15 cellular contexts compared by ENCODE assay signal in the genomic region with DNA sequence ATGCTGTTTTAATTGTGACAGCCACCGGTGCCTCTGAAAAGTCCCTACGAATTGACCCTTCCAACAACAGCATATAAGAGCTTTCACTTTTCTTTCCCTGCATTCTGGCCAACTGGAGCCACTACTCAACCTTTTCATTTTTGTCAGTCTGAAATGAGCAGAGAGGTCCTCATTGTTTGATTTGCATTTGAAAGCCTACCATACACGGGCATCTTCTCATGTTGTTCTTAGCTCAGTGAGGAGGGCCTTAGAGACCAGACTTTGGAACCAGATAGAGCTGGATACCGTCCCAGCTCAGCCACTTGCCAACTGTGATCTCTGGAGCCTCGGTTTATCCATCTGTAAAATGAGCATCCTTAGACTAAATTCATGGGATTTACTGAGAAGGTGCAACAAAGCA. TPM values are rescaled to one million over a fixed set of nuclear protein-coding genes. Genes with fewer than 3 reads are reported as not detected.
DNase-seq lines count a peak whose midpoint lies in the region; ATAC-seq and TF ChIP-seq lines count a peak whose summit lies in the region.
"Had no signal": no experiment of that assay in that cellular context is flagged by ENCODE, and none has a peak within 500 bp of the region (broad histone marks: within the 10 kb centered on the region; RNA-seq: fewer than 3 reads in every experiment).

No MANE protein-coding gene starts in this region.

- no peak overlapping the region for H3K9ac ChIP-seq in MM.1S (ENCODE audit: low read length)

- H3K4me1 Mint-ChIP-seq in activated CD8-positive, alpha-beta memory T cell treated with anti-CD3 and anti-CD28 coated beads, Interleukin-2, amount 10 ng/mL, durations not matched to agents 7 days and 5 days, result peaks cover 65% of the 10 kb centered on the region
- peaks cover 76% of the 10 kb centered on the region for H3K4me1 Mint-ChIP-seq in activated naive CD8-positive, alpha-beta T cell treated with anti-CD3 and anti-CD28 coated beads, Interleukin-2, amount 50 U/mL, for 24 hours
- peaks cover 67% of the 10 kb centered on the region for H3K4me1 Mint-ChIP-seq in stimulated activated effector memory CD8-positive, alpha-beta T cell treated with anti-CD3 and anti-CD28 coated beads, Interleukin-12 subunit alpha, Interleukin-12 subunit beta, amount 100 ng/mL, for 72 hours

- H4K20me1 ChIP-seq in MM.1S (ENCODE audit: insufficient read depth, low read length), result no peaks in the 10 kb centered on the region

- peak overlapping the region; percentile 76 for H3K4me3 Mint-ChIP-seq in activated CD8-positive, alpha-beta memory T cell treated with anti-CD3 and anti-CD28 coated beads, Interleukin-2, amount 10 ng/mL, durations not matched to agents 7 days and 5 days
- H3K4me3 Mint-ChIP-seq in activated naive CD8-positive, alpha-beta T cell treated with anti-CD3 and anti-CD28 coated beads, Interleukin-2, amount 50 U/mL, for 24 hours, result peak overlapping the region; percentile 85
- H3K4me3 Mint-ChIP-seq in stimulated activated effector memory CD8-positive, alpha-beta T cell treated with anti-CD3 and anti-CD28 coated beads, Interleukin-12 subunit alpha, Interleukin-12 subunit beta, amount 100 ng/mL, for 72 hours, result peak overlapping the region; percentile 82

- no peaks in the 10 kb centered on the region for H3K79me2 ChIP-seq in MM.1S (ENCODE audit: low read length)

- CTCF ChIA-PET in activated CD8-positive, alpha-beta memory T cell treated with anti-CD3 and anti-CD28 coated beads, Interleukin-2, amount 10 ng/mL, durations not matched to agents 7 days and 5 days (lab: Charles Lee), result interaction anchor here (0.6 to 11.6 kb wide), 4 partner anchors 11 to 138 kb away, joined by 4 to 206 read pairs (median 90); a partner anchor contains a TSS

- H3K4me1 ChIP-seq in MM.1S (ENCODE audit: low read length), result peaks cover 51% of the 10 kb centered on the region
- H3K4me1 ChIP-seq: sigmoid colon had no signal

- H3K9me3 ChIP-seq in MM.1S (replicated peaks; ENCODE audit: insufficient read depth, low read length), result no peaks in the 10 kb centered on the region
- H3K9me3 ChIP-seq: A549, sigmoid colon, tibial artery had no signal

- no peak overlapping the region for H3K4me3 ChIP-seq in MM.1S (ENCODE audit: low read length)
- H3K4me3 ChIP-seq: A549, sigmoid colon, tibial artery had no signal

- H3K27me3 ChIP-seq in MM.1S (replicated peaks; ENCODE audit: insufficient read depth, low read length), result no peaks in the 10 kb centered on the region
- H3K27me3 ChIP-seq: sigmoid colon, tibial artery had no signal

- H3K9me3 Mint-ChIP-seq in activated CD8-positive, alpha-beta memory T cell treated with anti-CD3 and anti-CD28 coated beads, Interleukin-2, amount 10 ng/mL, durations not matched to agents 7 days and 5 days (ENCODE audit: low read depth), result no peaks in the 10 kb centered on the region
- no peaks in the 10 kb centered on the region for H3K9me3 Mint-ChIP-seq in activated naive CD8-positive, alpha-beta T cell treated with anti-CD3 and anti-CD28 coated beads, Interleukin-2, amount 50 U/mL, for 24 hours
- no peaks in the 10 kb centered on the region for H3K9me3 Mint-ChIP-seq in stimulated activated effector memory CD8-positive, alpha-beta T cell treated with anti-CD3 and anti-CD28 coated beads, Interleukin-12 subunit alpha, Interleukin-12 subunit beta, amount 100 ng/mL, for 72 hours

- no peaks in the 10 kb centered on the region for H3K36me3 Mint-ChIP-seq in activated CD8-positive, alpha-beta memory T cell treated with anti-CD3 and anti-CD28 coated beads, Interleukin-2, amount 10 ng/mL, durations not matched to agents 7 days and 5 days
- H3K36me3 Mint-ChIP-seq in activated naive CD8-positive, alpha-beta T cell treated with anti-CD3 and anti-CD28 coated beads, Interleukin-2, amount 50 U/mL, for 24 hours (ENCODE audit: low read depth), result no peaks in the 10 kb centered on the region
- H3K36me3 Mint-ChIP-seq in stimulated activated effector memory CD8-positive, alpha-beta T cell treated with anti-CD3 and anti-CD28 coated beads, Interleukin-12 subunit alpha, Interleukin-12 subunit beta, amount 100 ng/mL, for 72 hours, result peaks cover 19% of the 10 kb centered on the region

- H3K4me2 ChIP-seq in MM.1S (ENCODE audit: low read depth, low read length), result peak overlapping the region; percentile 88; the same call in 1 of the 2 replicates
- H3K4me2 ChIP-seq: A549 had no signal

- no peaks in the 10 kb centered on the region for H3K9me2 ChIP-seq in MM.1S (replicated peaks; ENCODE audit: insufficient read depth, low read length)

- no peak overlapping the region for H2AFZ ChIP-seq in MM.1S (ENCODE audit: low read length)

- peaks cover 19% of the 10 kb centered on the region for H3F3A ChIP-seq in MM.1S (ENCODE audit: insufficient read depth, low read length)

- TF ChIP-seq CTCF in MM.1S (IDR thresholded peaks at IDR 0.05; ENCODE audit: low read length), result no peak

- DNase-seq in activated CD8-positive, alpha-beta memory T cell treated with anti-CD3 and anti-CD28 coated beads, Interleukin-2, amount 10 ng/mL, durations not matched to agents 7 days and 5 days, result no peak
- no peak for DNase-seq in activated CD8-positive, alpha-beta memory T cell treated with anti-CD3 and anti-CD28 coated beads, Interleukin-2, amount 50 U/mL, for 48 hours
- DNase-seq in MM.1S, result no peak
- no peak for DNase-seq in activated naive CD8-positive, alpha-beta T cell treated with anti-CD3 and anti-CD28 coated beads, Interleukin-2, amount 50 U/mL, for 24 hours
- no peak for DNase-seq in stimulated activated effector memory CD8-positive, alpha-beta T cell treated with anti-CD3 and anti-CD28 coated beads, Interleukin-12 subunit alpha, Interleukin-12 subunit beta, amount 100 ng/mL, for 72 hours (ENCODE audit: low spot score in 2 of 2)
- DNase-seq in cerebellum (ENCODE audit: low spot score), result no peak
- no peak for DNase-seq in AML-193 (lab: John Stamatoyannopoulos, UW)
- DNase-seq in activated effector memory CD4-positive, alpha-beta T cell treated with anti-CD3 and anti-CD28 coated beads, Interleukin-2, amount 50 U/mL, for 16 hours, result no peak
- DNase-seq: kidney, NCI-H2171 treated with DMSO at 0.1 percent for 48 hours, sigmoid colon, T-helper 9 cell, tibial artery had no signal

- H3K27me3 Mint-ChIP-seq in activated CD8-positive, alpha-beta memory T cell treated with anti-CD3 and anti-CD28 coated beads, Interleukin-2, amount 10 ng/mL, durations not matched to agents 7 days and 5 days, result no peaks in the 10 kb centered on the region
- no peaks in the 10 kb centered on the region for H3K27me3 Mint-ChIP-seq in activated naive CD8-positive, alpha-beta T cell treated with anti-CD3 and anti-CD28 coated beads, Interleukin-2, amount 50 U/mL, for 24 hours

- H3K27ac Mint-ChIP-seq in activated CD8-positive, alpha-beta memory T cell treated with anti-CD3 and anti-CD28 coated beads, Interleukin-2, amount 10 ng/mL, durations not matched to agents 7 days and 5 days, result peak overlapping the region; percentile 99
- H3K27ac Mint-ChIP-seq in activated naive CD8-positive, alpha-beta T cell treated with anti-CD3 and anti-CD28 coated beads, Interleukin-2, amount 50 U/mL, for 24 hours, result peak overlapping the region; percentile 95
- H3K27ac Mint-ChIP-seq in stimulated activated effector memory CD8-positive, alpha-beta T cell treated with anti-CD3 and anti-CD28 coated beads, Interleukin-12 subunit alpha, Interleukin-12 subunit beta, amount 100 ng/mL, for 72 hours, result peak overlapping the region; percentile 97

- ATAC-seq in activated CD8-positive, alpha-beta memory T cell treated with anti-CD3 and anti-CD28 coated beads, Interleukin-2, amount 10 ng/mL, durations not matched to agents 7 days and 5 days, result no peak
- ATAC-seq in activated naive CD8-positive, alpha-beta T cell treated with anti-CD3 and anti-CD28 coated beads, Interleukin-2, amount 50 U/mL, for 24 hours, result no peak
- ATAC-seq in stimulated activated effector memory CD8-positive, alpha-beta T cell treated with anti-CD3 and anti-CD28 coated beads, Interleukin-12 subunit alpha, Interleukin-12 subunit beta, amount 100 ng/mL, for 72 hours, result no peak
- ATAC-seq: A549 had no signal

- peak overlapping the region; percentile 93; the same call in 1 of the 2 replicates for H3K27ac ChIP-seq in MM.1S (ENCODE audit: low read length)

- no peaks in the 10 kb centered on the region for H3K36me3 ChIP-seq in MM.1S (replicated peaks; ENCODE audit: insufficient read depth, low read length)
- H3K36me3 ChIP-seq: sigmoid colon, tibial artery had no signal

RNA-seq across cellular contexts. Expression of a gene that starts 16.9 kb away (rescaled TPM):
- 1,000 to 10,000 TPM; 6,072 to 7,639 TPM for total RNA-seq in activated CD8-positive, alpha-beta memory T cell treated with anti-CD3 and anti-CD28 coated beads, Interleukin-2, amount 10 ng/mL, durations not matched to agents 7 days and 5 days
- total RNA-seq in cerebellum, result 3,074 TPM

RNA-seq across cellular contexts. Expression of a gene that starts 51.6 kb away (rescaled TPM):
- not detected for total RNA-seq in activated CD8-positive, alpha-beta memory T cell treated with anti-CD3 and anti-CD28 coated beads, Interleukin-2, amount 10 ng/mL, durations not matched to agents 7 days and 5 days
- total RNA-seq in cerebellum, result 0.27 TPM
- total RNA-seq: myocyte had no signal
